Comparison of ENCODE assay signal across 23 cellular contexts in genomic region chr1:101847608-101848007, GRCh38.
"Had no signal": no experiment of that assay in that cellular context is flagged by ENCODE, and none has a peak within 500 bp of the region (broad histone marks: within the 10 kb centered on the region; RNA-seq: fewer than 3 reads in every experiment).

No MANE protein-coding gene starts in this region.

- H3K4me2 ChIP-seq: KMS-11, SK-N-SH had no signal

- ATAC-seq: activated CD4-positive, alpha-beta T cell treated with anti-CD3 and anti-CD28 coated beads for 36 hours; Panc1 had no signal

- H3K27me3 ChIP-seq: SJCRH30 had no signal

- H3K36me3 ChIP-seq: SJCRH30 had no signal

- H3K9me3 ChIP-seq: SJCRH30, SK-N-SH had no signal

- DNase-seq: activated CD4-positive, alpha-beta memory T cell treated with anti-CD3 and anti-CD28 coated beads, Interleukin-2, amount 10 ng/mL, durations not matched to agents 7 days and 5 days; activated CD4-positive, alpha-beta T cell treated with anti-CD3 and anti-CD28 coated beads for 36 hours; activated CD4-positive, alpha-beta T cell treated with anti-CD3 and anti-CD28 coated beads, Interleukin-2, amount 50 U/mL, for 1 hour; activated gamma-delta T cell treated with Interleukin-2 at 50 U/mL for 16 hours; activated naive CD4-positive, alpha-beta T cell treated with anti-CD3 and anti-CD28 coated beads, Interleukin-2, amount 10 ng/mL, durations not matched to agents 7 days and 5 days; activated naive CD8-positive, alpha-beta T cell treated with anti-CD3 and anti-CD28 coated beads for 36 hours; activated T-cell treated with anti-CD3 and anti-CD28 coated beads for 4 hours; activated T-cell treated with anti-CD3 and anti-CD28 coated beads, Interleukin-2, amount 50 U/mL, for 48 hours; MV-4-11; NCI-H1092 treated with DMSO at 0.1 percent for 48 hours; NCI-H1436; NCI-H1694 treated with DMSO at 0.1 percent for 48 hours; NCI-H2029 treated with DMSO at 0.1 percent for 48 hours; NCI-H526; OCI-M1; Right ventricle myocardium superior; SJCRH30; T-helper 1 cell had no signal

- H3K4me1 ChIP-seq: SJCRH30 had no signal

- H3K27ac ChIP-seq: KMS-11, RWPE1, SJCRH30, VCaP had no signal

- H3K9ac ChIP-seq: KMS-11, SK-N-SH had no signal

- H3K4me3 ChIP-seq: SJCRH30 had no signal
